In genomic region chr4:67743194-67743593, GRCh38 we compare ENCODE assay signal across 38 cellular contexts. TPM values are rescaled to one million over a fixed set of nuclear protein-coding genes. Genes with fewer than 3 reads are reported as not detected.
"Had no signal": no experiment of that assay in that cellular context is flagged by ENCODE, and none has a peak within 500 bp of the region (broad histone marks: within the 10 kb centered on the region; RNA-seq: fewer than 3 reads in every experiment).

No MANE protein-coding gene starts in this region.

- H3K4me1 ChIP-seq: body of pancreas, esophagus muscularis mucosa, gastrocnemius medialis, heart left ventricle had no signal

- FAIRE-seq: colon had no signal

- ATAC-seq: activated CD8-positive, alpha-beta memory T cell treated with anti-CD3 and anti-CD28 coated beads, Interleukin-2, amount 10 ng/mL, durations not matched to agents 7 days and 5 days; activated CD8-positive, alpha-beta T cell treated with anti-CD3 and anti-CD28 coated beads, Interleukin-2, amount 10 ng/mL, durations not matched to agents 7 days and 5 days; activated naive CD8-positive, alpha-beta T cell treated with anti-CD3 and anti-CD28 coated beads, Interleukin-2, amount 50 U/mL, for 24 hours; body of pancreas; effector memory CD8-positive, alpha-beta T cell; foreskin keratinocyte; gastrocnemius medialis; heart left ventricle; T-helper 17 cell had no signal

- H3K9me3 Mint-ChIP-seq: activated B cell treated with CpG ODN at 0.5 μM for 24 hours; activated CD4-positive, alpha-beta memory T cell treated with anti-CD3 and anti-CD28 coated beads for 36 hours; activated naive CD4-positive, alpha-beta T cell treated with anti-CD3 and anti-CD28 coated beads for 36 hours; activated naive CD4-positive, alpha-beta T cell treated with anti-CD3 and anti-CD28 coated beads, Interleukin-2, amount 50 U/mL, for 24 hours; activated naive CD8-positive, alpha-beta T cell treated with anti-CD3 and anti-CD28 coated beads for 36 hours; activated naive CD8-positive, alpha-beta T cell treated with anti-CD3 and anti-CD28 coated beads, Interleukin-2, amount 50 U/mL, for 24 hours; activated T-cell treated with anti-CD3 and anti-CD28 coated beads, Interleukin-2, amount 50 U/mL, for 24 hours; effector memory CD8-positive, alpha-beta T cell; T-helper 2 cell treated with Interferon-gamma antibody and Interleukin-4, amounts not matched to agents 5 μg/mL and 100 μg/mL, for 36 hours had no signal

- H3K36me3 ChIP-seq: adrenal gland, esophagus muscularis mucosa, gastrocnemius medialis, heart left ventricle, WERI-Rb-1 had no signal

- H3K27ac ChIP-seq: adrenal gland, body of pancreas, esophagus muscularis mucosa, foreskin keratinocyte, gastrocnemius medialis, heart left ventricle, WERI-Rb-1 had no signal

- H3K9me3 ChIP-seq: adrenal gland, body of pancreas, esophagus muscularis mucosa, gastrocnemius medialis, heart left ventricle had no signal

- H3K27me3 Mint-ChIP-seq: activated B cell treated with CpG ODN at 0.5 μM for 24 hours; activated CD4-positive, alpha-beta memory T cell treated with anti-CD3 and anti-CD28 coated beads for 36 hours; activated CD8-positive, alpha-beta memory T cell treated with anti-CD3 and anti-CD28 coated beads, Interleukin-2, amount 10 ng/mL, durations not matched to agents 7 days and 5 days; activated naive CD4-positive, alpha-beta T cell treated with anti-CD3 and anti-CD28 coated beads, Interleukin-2, amount 50 U/mL, for 24 hours; activated naive CD8-positive, alpha-beta T cell treated with anti-CD3 and anti-CD28 coated beads for 36 hours; activated naive CD8-positive, alpha-beta T cell treated with anti-CD3 and anti-CD28 coated beads, Interleukin-2, amount 50 U/mL, for 24 hours; activated T-cell treated with anti-CD3 and anti-CD28 coated beads, Interleukin-2, amount 50 U/mL, for 24 hours; effector memory CD8-positive, alpha-beta T cell; T-helper 17 cell had no signal

- H3K27ac Mint-ChIP-seq: activated B cell treated with CpG ODN at 0.5 μM for 24 hours; activated CD4-positive, alpha-beta memory T cell treated with anti-CD3 and anti-CD28 coated beads for 36 hours; activated CD8-positive, alpha-beta memory T cell treated with anti-CD3 and anti-CD28 coated beads, Interleukin-2, amount 10 ng/mL, durations not matched to agents 7 days and 5 days; activated CD8-positive, alpha-beta T cell treated with anti-CD3 and anti-CD28 coated beads, Interleukin-2, amount 10 ng/mL, durations not matched to agents 7 days and 5 days; activated naive CD4-positive, alpha-beta T cell treated with anti-CD3 and anti-CD28 coated beads for 36 hours; activated naive CD4-positive, alpha-beta T cell treated with anti-CD3 and anti-CD28 coated beads, Interleukin-2, amount 50 U/mL, for 24 hours; activated naive CD8-positive, alpha-beta T cell treated with anti-CD3 and anti-CD28 coated beads for 36 hours; activated naive CD8-positive, alpha-beta T cell treated with anti-CD3 and anti-CD28 coated beads, Interleukin-2, amount 50 U/mL, for 24 hours; activated T-cell treated with anti-CD3 and anti-CD28 coated beads, Interleukin-2, amount 50 U/mL, for 24 hours; activated T-helper 2 cell treated with anti-CD3 and anti-CD28 coated beads, Interferon-gamma antibody, Interleukin-2, Interleukin-4, amounts not matched to agents 10 μg/mL and 5 μg/mL and 100 μg/mL, durations not matched to agents 14 hours and 24 hours and 36 hours; effector memory CD8-positive, alpha-beta T cell; T-helper 17 cell; T-helper 2 cell treated with Interferon-gamma antibody and Interleukin-4, amounts not matched to agents 5 μg/mL and 100 μg/mL, for 36 hours had no signal

- H3K4me3 Mint-ChIP-seq: activated B cell treated with CpG ODN at 0.5 μM for 24 hours; activated CD4-positive, alpha-beta memory T cell treated with anti-CD3 and anti-CD28 coated beads for 36 hours; activated CD8-positive, alpha-beta memory T cell treated with anti-CD3 and anti-CD28 coated beads, Interleukin-2, amount 10 ng/mL, durations not matched to agents 7 days and 5 days; activated CD8-positive, alpha-beta T cell treated with anti-CD3 and anti-CD28 coated beads, Interleukin-2, amount 10 ng/mL, durations not matched to agents 7 days and 5 days; activated naive CD4-positive, alpha-beta T cell treated with anti-CD3 and anti-CD28 coated beads for 36 hours; activated naive CD4-positive, alpha-beta T cell treated with anti-CD3 and anti-CD28 coated beads, Interleukin-2, amount 50 U/mL, for 24 hours; activated naive CD8-positive, alpha-beta T cell treated with anti-CD3 and anti-CD28 coated beads for 36 hours; activated naive CD8-positive, alpha-beta T cell treated with anti-CD3 and anti-CD28 coated beads, Interleukin-2, amount 50 U/mL, for 24 hours; activated T-cell treated with anti-CD3 and anti-CD28 coated beads, Interleukin-2, amount 50 U/mL, for 24 hours; effector memory CD8-positive, alpha-beta T cell; T-helper 17 cell; T-helper 2 cell treated with Interferon-gamma antibody and Interleukin-4, amounts not matched to agents 5 μg/mL and 100 μg/mL, for 36 hours had no signal

- DNase-seq: activated B cell treated with CpG ODN at 0.5 μM for 24 hours; activated CD4-positive, alpha-beta memory T cell treated with anti-CD3 and anti-CD28 coated beads for 36 hours; activated CD4-positive, alpha-beta T cell treated with anti-CD3 and anti-CD28 coated beads for 1 hour; activated CD4-positive, alpha-beta T cell treated with anti-CD3 and anti-CD28 coated beads for 48 hours; activated CD4-positive, alpha-beta T cell treated with anti-CD3 and anti-CD28 coated beads, Interleukin-2, amount 50 U/mL, for 1 hour; activated CD8-positive, alpha-beta memory T cell treated with anti-CD3 and anti-CD28 coated beads, Interleukin-2, amount 10 ng/mL, durations not matched to agents 7 days and 5 days; activated CD8-positive, alpha-beta memory T cell treated with anti-CD3 and anti-CD28 coated beads, Interleukin-2, amount 50 U/mL, for 4 hours; activated CD8-positive, alpha-beta T cell treated with anti-CD3 and anti-CD28 coated beads, Interleukin-2, amount 10 ng/mL, durations not matched to agents 7 days and 5 days; activated effector memory CD4-positive, alpha-beta T cell treated with anti-CD3 and anti-CD28 coated beads, Interleukin-2, amount 50 U/mL, for 16 hours; activated naive CD4-positive, alpha-beta T cell treated with anti-CD3 and anti-CD28 coated beads for 36 hours; activated naive CD8-positive, alpha-beta T cell treated with anti-CD3 and anti-CD28 coated beads for 36 hours; activated naive CD8-positive, alpha-beta T cell treated with anti-CD3 and anti-CD28 coated beads, Interleukin-2, amount 50 U/mL, for 24 hours; activated T-cell treated with anti-CD3 and anti-CD28 coated beads, Interleukin-2, amount 50 U/mL, for 24 hours; adrenal gland; amygdala; aorta; body of pancreas; caudate nucleus; cortex of kidney; dermis blood vessel endothelial cell; effector CD4-positive, alpha-beta T cell; effector memory CD8-positive, alpha-beta T cell; erythroblast; foreskin keratinocyte; gastrocnemius medialis; glutamatergic neuron; heart left ventricle; T-helper 1 cell; T-helper 17 cell; T1000; WERI-Rb-1 had no signal

- H3K4me3 ChIP-seq: adrenal gland, body of pancreas, esophagus muscularis mucosa, gastrocnemius medialis, heart left ventricle had no signal

- H3K36me3 Mint-ChIP-seq: activated CD4-positive, alpha-beta memory T cell treated with anti-CD3 and anti-CD28 coated beads for 36 hours had no signal

- H3K27me3 ChIP-seq: adrenal gland, body of pancreas, esophagus muscularis mucosa, foreskin keratinocyte, gastrocnemius medialis, heart left ventricle had no signal

RNA-seq across cellular contexts. Expression of gene GNRHR, which starts 11.0 kb away (rescaled TPM):
- total RNA-seq: activated B cell treated with CpG ODN at 0.5 μM for 24 hours; activated CD4-positive, alpha-beta memory T cell treated with anti-CD3 and anti-CD28 coated beads for 36 hours; activated CD8-positive, alpha-beta memory T cell treated with anti-CD3 and anti-CD28 coated beads for 36 hours; activated CD8-positive, alpha-beta memory T cell treated with anti-CD3 and anti-CD28 coated beads, Interleukin-2, amount 10 ng/mL, durations not matched to agents 7 days and 5 days; activated CD8-positive, alpha-beta T cell treated with anti-CD3 and anti-CD28 coated beads, Interleukin-2, amount 10 ng/mL, durations not matched to agents 7 days and 5 days; activated naive CD4-positive, alpha-beta T cell treated with anti-CD3 and anti-CD28 coated beads for 36 hours; activated naive CD8-positive, alpha-beta T cell treated with anti-CD3 and anti-CD28 coated beads for 36 hours; activated T-helper 2 cell treated with anti-CD3 and anti-CD28 coated beads, Interferon-gamma antibody, Interleukin-2, Interleukin-4, amounts not matched to agents 10 μg/mL and 5 μg/mL and 100 μg/mL, durations not matched to agents 14 hours and 24 hours and 36 hours; aorta; body of pancreas; chondrocyte; dermis blood vessel endothelial cell; foreskin keratinocyte; gastrocnemius medialis; heart left ventricle; T-helper 17 cell had no signal
- polyA plus RNA-seq: aorta, foreskin keratinocyte, heart left ventricle had no signal
